In the genomic region with DNA sequence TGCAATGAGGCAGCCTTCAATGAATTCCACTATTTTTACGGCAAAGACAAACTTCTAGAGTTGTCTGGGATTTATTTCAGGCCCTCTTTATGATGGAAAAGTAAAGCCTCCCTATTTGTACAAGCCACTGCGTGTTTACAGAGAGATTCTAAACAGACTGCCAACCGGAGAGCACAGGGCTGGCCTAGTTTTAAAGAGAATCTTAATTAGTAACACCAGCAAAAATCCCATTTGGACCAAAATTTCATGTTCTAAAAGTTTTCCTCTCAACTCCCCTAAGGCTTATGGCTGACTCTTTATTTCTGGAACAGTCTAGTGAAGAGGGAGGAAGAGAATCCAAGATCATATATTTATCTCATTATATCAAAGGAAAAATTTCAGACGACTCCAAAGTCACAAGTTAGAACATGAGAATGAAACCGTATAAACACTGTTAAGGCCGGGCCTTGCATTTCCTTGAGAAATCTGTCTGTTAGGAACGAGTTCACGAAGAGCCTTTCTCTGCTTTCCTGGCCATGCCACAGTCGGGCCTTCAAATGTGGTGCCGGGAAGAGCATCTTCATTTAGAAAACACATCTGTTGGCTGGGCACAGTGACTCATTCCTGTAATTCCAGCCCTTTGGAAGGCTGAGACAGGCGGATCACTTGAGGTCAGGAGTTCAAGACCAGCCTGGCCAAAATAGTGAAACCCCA, we compare ENCODE assay signal across 18 cellular contexts.
DNase-seq lines count a peak whose midpoint lies in the region; ATAC-seq and TF ChIP-seq lines count a peak whose summit lies in the region.
"Had no signal": no experiment of that assay in that cellular context is flagged by ENCODE, and none has a peak within 500 bp of the region (broad histone marks: within the 10 kb centered on the region; RNA-seq: fewer than 3 reads in every experiment).

No MANE protein-coding gene starts in this region.

- TF ChIP-seq POLR2A in breast epithelium (IDR thresholded peaks at IDR 0.05) = no peak
- TF ChIP-seq POLR2A in prostate gland (IDR thresholded peaks at IDR 0.05) = no peak

- CTCF ChIA-PET in mammary epithelial cell (lab: Charles Lee; ENCODE audit: low non-redundant PET) = no interaction called here

- no peaks in the 10 kb centered on the region for H3K4me1 ChIP-seq in breast epithelium
- no peaks in the 10 kb centered on the region for H3K4me1 ChIP-seq in mammary epithelial cell (ENCODE audit: insufficient read depth, low read length)
- no peaks in the 10 kb centered on the region for H3K4me1 ChIP-seq in left ventricle myocardium inferior
- no peaks in the 10 kb centered on the region for H3K4me1 ChIP-seq in prostate gland (replicated peaks)
- H3K4me1 ChIP-seq in aorta (ENCODE audit: control insufficient read depth in 1 of 2, insufficient read depth in 2 of 2, low read length in 2 of 2) = no peaks in the 10 kb centered on the region
- H3K4me1 ChIP-seq: BLaER1 had no signal

- no peak for TF ChIP-seq CTCF in breast epithelium (IDR thresholded peaks at IDR 0.05)
- TF ChIP-seq CTCF in mammary epithelial cell (conservative IDR thresholded peaks at IDR 0.05 in 1 of 2, IDR thresholded peaks at IDR 0.05 in 1 of 2; ENCODE audit: extremely low read depth in 1 of 2, insufficient read depth in 1 of 2, low read depth in 1 of 2, low read length in 2 of 2) = no peak
- no peak for TF ChIP-seq CTCF in left ventricle myocardium inferior (IDR thresholded peaks at IDR 0.05; ENCODE audit: borderline replicate concordance)
- no peak for TF ChIP-seq CTCF in prostate gland (IDR thresholded peaks at IDR 0.05)

- DNase-seq in breast epithelium (ENCODE audit: low spot score in 2 of 2) (peak in 1 of 2 donors; percentile 15), mammary epithelial cell (no peak), left ventricle myocardium inferior (no peak), prostate gland (ENCODE audit: low spot score) (no peak), aorta (no peak), NCI-H748 (lab: John Stamatoyannopoulos, UW; ENCODE audit: unreplicated experiment) (no peak)
- DNase-seq: KG1, MM.1S, NCI-H1105, NCI-H187, NCI-H446 treated with DMSO at 0.1 percent for 48 hours, NCI-H774, PC-9 had no signal

- H2AFZ ChIP-seq in mammary epithelial cell (ENCODE audit: low read depth, low read length) = no peak overlapping the region
- H2AFZ ChIP-seq: PC-9 had no signal

- H3K4me2 ChIP-seq in mammary epithelial cell (ENCODE audit: insufficient read depth, low read depth, low read length) = no peak overlapping the region
- H3K4me2 ChIP-seq: BLaER1, PC-9 had no signal

- H3K79me2 ChIP-seq in mammary epithelial cell (ENCODE audit: insufficient read depth, low read length) = no peaks in the 10 kb centered on the region

- H3K4me3 ChIP-seq in breast epithelium (no peak overlapping the region), mammary epithelial cell (replicated peaks in 1 of 3; ENCODE audit: insufficient read depth in 1 of 3, low read depth in 2 of 3, low read length in 3 of 3) (no peak overlapping the region), left ventricle myocardium inferior (no peak overlapping the region), prostate gland (no peak overlapping the region), aorta (ENCODE audit: low read length in 2 of 2) (no peak overlapping the region)
- H3K4me3 ChIP-seq: BLaER1, PC-9 had no signal

- ATAC-seq in aorta (ENCODE audit: low FRiP score) (peak; percentile 69), HG03342 (IDR thresholded peaks at IDR 0.05; ENCODE audit: unreplicated experiment) (no peak), GM21723 (IDR thresholded peaks at IDR 0.05; ENCODE audit: unreplicated experiment) (no peak)

- WGBS in mammary epithelial cell (ENCODE audit: low coverage, missing lambda C conversion rate) = 46% methylated on average over 11 of the region's 11 CpGs
- WGBS in prostate gland = 24% methylated on average over 11 of the region's 11 CpGs
- 89% methylated on average over 11 of the region's 11 CpGs for WGBS in aorta, 2 donors

- intact Hi-C loops in breast epithelium (cut with DNase I; ENCODE audit: low total_unique reads) = no loop called here
- intact Hi-C loops in mammary epithelial cell (cut with micrococcal nuclease) = no loop called here
- intact Hi-C loops in left ventricle myocardium inferior (cut with micrococcal nuclease) = no loop called here
- intact Hi-C loops in prostate gland (cut with DNase I) = no loop called here
- intact Hi-C loops in aorta (cut with DNase I) = no loop called here

- H3K9ac ChIP-seq in mammary epithelial cell (ENCODE audit: insufficient read depth, low read length) = no peak overlapping the region
- H3K9ac ChIP-seq: BLaER1 had no signal

- H3K27me3 ChIP-seq in breast epithelium = no peaks in the 10 kb centered on the region
- no peaks in the 10 kb centered on the region for H3K27me3 ChIP-seq in mammary epithelial cell (ENCODE audit: insufficient read depth, low read length)
- H3K27me3 ChIP-seq in left ventricle myocardium inferior (ENCODE audit: low read depth) = no peaks in the 10 kb centered on the region
- no peaks in the 10 kb centered on the region for H3K27me3 ChIP-seq in prostate gland (replicated peaks; ENCODE audit: insufficient read depth)
- H3K27me3 ChIP-seq in aorta (ENCODE audit: control insufficient read depth in 1 of 2, insufficient read depth in 2 of 2, low read length in 1 of 2) = no peaks in the 10 kb centered on the region
- H3K27me3 ChIP-seq: BLaER1 had no signal

- dilution Hi-C loops in mammary epithelial cell (cut with HindIII; ENCODE audit: low sequenced_read_pairs) = no loop called here

- peaks cover 7 to 22% of the 10 kb centered on the region in 2 donors for H3K9me3 ChIP-seq in breast epithelium
- H3K9me3 ChIP-seq in mammary epithelial cell (replicated peaks; ENCODE audit: insufficient read depth, low read length) = peaks cover 8% of the 10 kb centered on the region
- H3K9me3 ChIP-seq in left ventricle myocardium inferior (replicated peaks) = peaks cover 21% of the 10 kb centered on the region
- H3K9me3 ChIP-seq in prostate gland = no peaks in the 10 kb centered on the region
- H3K9me3 ChIP-seq in aorta (ENCODE audit: control insufficient read depth, low read length) = no peaks in the 10 kb centered on the region

- BruUV-seq in mammary epithelial cell (replicated peaks; lab: Mats Ljungman, UMichigan) = no TSS peak

- no peaks in the 10 kb centered on the region for H4K20me1 ChIP-seq in mammary epithelial cell (ENCODE audit: insufficient read depth, low read length)
- H4K20me1 ChIP-seq: BLaER1 had no signal

- H3K36me3 ChIP-seq in breast epithelium = no peaks in the 10 kb centered on the region
- no peaks in the 10 kb centered on the region for H3K36me3 ChIP-seq in mammary epithelial cell (ENCODE audit: insufficient read depth, low read length)
- H3K36me3 ChIP-seq in left ventricle myocardium inferior = no peaks in the 10 kb centered on the region
- H3K36me3 ChIP-seq in prostate gland = no peaks in the 10 kb centered on the region
- no peaks in the 10 kb centered on the region for H3K36me3 ChIP-seq in aorta (ENCODE audit: control insufficient read depth in 1 of 2, insufficient read depth in 2 of 2, low read length in 1 of 2)
- H3K36me3 ChIP-seq: BLaER1 had no signal

- H3K27ac ChIP-seq in breast epithelium (peak overlapping the region; percentile 21 to 69), mammary epithelial cell (ENCODE audit: insufficient read depth, low read depth, low read length) (no peak overlapping the region), left ventricle myocardium inferior (replicated peaks) (peak overlapping the region; percentile 53), prostate gland (peak overlapping the region; percentile 56 to 68), aorta (ENCODE audit: low read depth in 1 of 2, low read length in 2 of 2) (no peak overlapping the region)
- H3K27ac ChIP-seq: 22Rv1, BLaER1, HL-60, PC-9 had no signal

- in situ Hi-C loops in mammary epithelial cell (cut with MboI; ENCODE audit: low sequenced_read_pairs in 2 of 2) = no loop called here

Comparison
In these comparisons a context has a peak if more than half of its experiments do, and no peak if none do; other contexts are left out.
1. H3K27ac ChIP-seq: peak in breast epithelium (2 of 2), left ventricle myocardium inferior (single experiment) and prostate gland (2 of 2); none in mammary epithelial cell (single experiment) and aorta (0 of 2).